In the genomic region with DNA sequence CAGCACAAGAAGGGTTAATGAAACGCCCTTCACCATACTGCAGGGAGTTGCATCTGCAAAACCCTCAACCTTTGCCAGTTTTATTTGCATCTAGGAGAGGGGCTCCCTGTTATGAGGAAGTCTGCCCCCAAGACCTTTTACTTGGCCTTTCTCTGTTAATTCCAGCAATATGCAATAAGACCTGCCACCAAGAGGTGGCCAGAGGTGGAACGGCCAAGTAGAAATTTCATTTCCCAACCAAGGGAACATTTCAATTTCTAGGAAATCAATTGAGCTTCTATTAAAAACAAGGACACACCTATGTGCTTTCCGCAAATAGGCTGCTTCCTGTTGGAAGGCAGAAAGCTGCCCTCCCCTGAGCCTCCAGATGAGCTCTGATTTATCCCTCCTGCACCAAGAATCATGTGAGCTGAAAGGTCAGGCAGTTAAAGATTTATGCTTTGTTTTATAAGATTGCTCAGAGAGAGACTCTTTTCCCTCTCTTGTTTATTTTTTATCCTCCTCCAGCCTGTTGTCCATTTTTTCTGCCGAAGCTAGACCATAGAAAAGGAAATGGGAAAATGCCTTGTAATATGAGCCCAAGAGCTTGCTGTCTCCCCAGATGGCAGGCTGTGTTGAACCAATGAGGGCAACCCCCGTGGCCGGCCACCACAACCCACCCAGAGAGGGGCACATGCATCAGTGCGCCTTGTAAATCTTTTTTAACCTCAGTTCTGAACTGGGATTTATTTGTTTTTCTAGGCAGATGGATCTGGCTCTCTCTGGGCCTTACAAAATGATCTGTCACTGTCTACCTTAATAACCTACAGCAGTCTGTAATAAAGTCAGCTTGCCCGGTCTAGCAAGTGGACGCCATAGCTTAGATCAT, we compare ENCODE assay signal across 16 cellular contexts.
A peak's percentile ranks its signal among the peaks of the same experiment; 100 is the strongest.
DNase-seq lines count a peak whose midpoint lies in the region; ATAC-seq, FAIRE-seq and TF ChIP-seq lines count a peak whose summit lies in the region.
"Had no signal": no experiment of that assay in that cellular context is flagged by ENCODE, and none has a peak within 500 bp of the region (broad histone marks: within the 10 kb centered on the region; RNA-seq: fewer than 3 reads in every experiment).

No MANE protein-coding gene starts in this region.

- intact Hi-C loops in dorsolateral prefrontal cortex (cut with DNase I) = no loop called here

- peaks cover 0 to 3% (median 0%) of the 10 kb centered on the region in 45 donors for H3K27me3 ChIP-seq in dorsolateral prefrontal cortex
- H3K27me3 ChIP-seq: body of pancreas had no signal

- DNase-seq in HTR-8/SVneo (ENCODE audit: insufficient read length, low spot score) = peak; percentile 20
- no peak for DNase-seq in chondrocyte (ENCODE audit: low spot score)
- no peak for DNase-seq in osteocyte (ENCODE audit: extremely low spot score, unreplicated experiment)
- DNase-seq in dorsolateral prefrontal cortex = no peak
- DNase-seq in HK-2 (ENCODE audit: unreplicated experiment) = no peak
- DNase-seq in GM12891 (ENCODE audit: insufficient read length, low spot score) = no peak
- DNase-seq: activated CD4-positive, alpha-beta T cell treated with anti-CD3 and anti-CD28 coated beads for 4 hours; activated naive CD4-positive, alpha-beta T cell treated with anti-CD3 and anti-CD28 coated beads for 36 hours; body of pancreas; hippocampal formation; left colon; NCI-H1694 treated with DMSO at 0.1 percent for 48 hours; NK-92 treated with Interleukin-12 subunit alpha and Interleukin-12 subunit beta, amount 100 ng/mL, for 24 hours; SHP77 had no signal

- FAIRE-seq in HTR-8/SVneo (lab: Jason Lieb, UNC) (no peak), GM12891 (lab: Jason Lieb, UNC) (no peak)

- H3K27ac Mint-ChIP-seq in chondrocyte (ENCODE audit: unreplicated experiment) = no peak overlapping the region
- H3K27ac Mint-ChIP-seq in osteocyte (ENCODE audit: unreplicated experiment) = peak overlapping the region; percentile 5
- H3K27ac Mint-ChIP-seq: activated naive CD4-positive, alpha-beta T cell treated with anti-CD3 and anti-CD28 coated beads for 36 hours had no signal

- no peak overlapping the region for H3K4me3 ChIP-seq in dorsolateral prefrontal cortex
- H3K4me3 ChIP-seq: body of pancreas had no signal

- ATAC-seq in GM21390 (IDR thresholded peaks at IDR 0.05; ENCODE audit: unreplicated experiment) = no peak
- ATAC-seq: body of pancreas, left colon had no signal

- no peaks in the 10 kb centered on the region for H3K36me3 Mint-ChIP-seq in chondrocyte (ENCODE audit: low read depth)
- no peaks in the 10 kb centered on the region for H3K36me3 Mint-ChIP-seq in osteocyte (ENCODE audit: unreplicated experiment)

- H3K4me3 Mint-ChIP-seq in chondrocyte (ENCODE audit: unreplicated experiment) = no peak overlapping the region
- H3K4me3 Mint-ChIP-seq in osteocyte (ENCODE audit: unreplicated experiment) = no peak overlapping the region
- H3K4me3 Mint-ChIP-seq: activated naive CD4-positive, alpha-beta T cell treated with anti-CD3 and anti-CD28 coated beads for 36 hours had no signal

- peak; percentile 25 for TF ChIP-seq CTCF in C4-2B (conservative IDR thresholded peaks at IDR 0.05)
- TF ChIP-seq CTCF in chondrocyte (IDR thresholded peaks at IDR 0.05) = peak; percentile 16
- TF ChIP-seq CTCF in osteocyte (IDR thresholded peaks at IDR 0.05) = no peak
- TF ChIP-seq CTCF in dorsolateral prefrontal cortex (IDR thresholded peaks at IDR 0.05 in 54 of 56, conservative IDR thresholded peaks at IDR 0.05 in 2 of 56; ENCODE audit: low read depth in 1 of 56, partially characterized antibody in 56 of 56) = no peak

- no peak for TF ChIP-seq POLR2A in GM12891 (IDR thresholded peaks at IDR 0.05; ENCODE audit: low read depth, low read length)

- peaks cover 4% of the 10 kb centered on the region for H3K4me1 Mint-ChIP-seq in chondrocyte (ENCODE audit: low read depth)
- H3K4me1 Mint-ChIP-seq in osteocyte (ENCODE audit: unreplicated experiment) = peaks cover 7% of the 10 kb centered on the region

- no peaks in the 10 kb centered on the region for H3K27me3 Mint-ChIP-seq in chondrocyte (ENCODE audit: low read depth)
- H3K27me3 Mint-ChIP-seq in osteocyte (ENCODE audit: unreplicated experiment) = no peaks in the 10 kb centered on the region

- peak overlapping the region; percentile 31 for H3K27ac ChIP-seq in C4-2B
- H3K27ac ChIP-seq in dorsolateral prefrontal cortex = no peak overlapping the region
- H3K27ac ChIP-seq: body of pancreas had no signal

- H3K9me3 Mint-ChIP-seq in chondrocyte (ENCODE audit: low read depth) = peaks cover 1% of the 10 kb centered on the region
- H3K9me3 Mint-ChIP-seq in osteocyte (ENCODE audit: unreplicated experiment) = no peaks in the 10 kb centered on the region

TF ChIP-seq in GM12891, 5 proteins besides CTCF, POLR2A, EP300 and RAD21:
- no peak for TF ChIP-seq SPI1 (IDR thresholded peaks at IDR 0.05; ENCODE audit: low read depth, low read length)
- no peak for TF ChIP-seq TAF1 (IDR thresholded peaks at IDR 0.05; ENCODE audit: low read depth, low read length)
TF ChIP-seq in GM12891: peak in this region for 0.

Comparison
In these comparisons a context has a peak if more than half of its experiments do, and no peak if none do; other contexts are left out.
1. CTCF ChIP-seq: peak in C4-2B (single experiment) and chondrocyte (single experiment); none in osteocyte (single experiment) and dorsolateral prefrontal cortex (0 of 56).